Comparison of ENCODE assay signal across 18 cellular contexts in genomic region chr1:227576152-227576551, GRCh38.
"Had no signal": no experiment of that assay in that cellular context is flagged by ENCODE, and none has a peak within 500 bp of the region (broad histone marks: within the 10 kb centered on the region; RNA-seq: fewer than 3 reads in every experiment).

No MANE protein-coding gene starts in this region.

- H3K27me3 ChIP-seq: heart right ventricle, pancreas, stomach, transverse colon had no signal

- H3K9me3 ChIP-seq: pancreas had no signal

- H3K4me3 ChIP-seq: heart right ventricle, lower lobe of right lung, pancreas, skin epidermis, stomach, thoracic aorta, transverse colon had no signal

- ATAC-seq: left lobe of liver, lower lobe of right lung, pancreas, sciatic nerve had no signal

- DNase-seq: cerebellar nuclear complex; dermis blood vessel endothelial cell; erythroblast; heart right ventricle; hypothalamus; kidney glomerular epithelial cell; lower lobe of right lung; naive B cell; occipital lobe; pancreas; stimulated activated naive CD4-positive, alpha-beta T cell; stomach; substantia nigra; transverse colon had no signal

- H3K4me1 ChIP-seq: lower lobe of right lung, pancreas, stomach, transverse colon had no signal

- H3K36me3 ChIP-seq: heart right ventricle, lower lobe of right lung, pancreas, thoracic aorta, transverse colon had no signal
